ENCODE assay signal across 18 cellular contexts in genomic region chr16:14205666-14206065, GRCh38.
DNase-seq lines count a peak whose midpoint lies in the region; ATAC-seq, FAIRE-seq and TF ChIP-seq lines count a peak whose summit lies in the region.
"Had no signal": no experiment of that assay in that cellular context is flagged by ENCODE, and none has a peak within 500 bp of the region (broad histone marks: within the 10 kb centered on the region; RNA-seq: fewer than 3 reads in every experiment).

No MANE protein-coding gene starts in this region.

- SMC1A ChIA-PET in GM12878 (lab: Charles Lee; ENCODE audit: uncharacterized antibody, unreplicated experiment): interaction anchor here (1.3 kb wide), 1 partner anchor 13 kb away, joined by 3 read pairs; no protein-coding TSS in a partner anchor

- dilution Hi-C loops in IMR-90 (cut with HindIII; ENCODE audit: low sequenced_read_pairs, unreplicated experiment): no loop called here

- H4K5ac ChIP-seq in IMR-90 (ENCODE audit: low read depth, low read length): no peak overlapping the region

- peaks cover 8% of the 10 kb centered on the region for H3K4me1 Mint-ChIP-seq in activated CD8-positive, alpha-beta memory T cell treated with anti-CD3 and anti-CD28 coated beads, Interleukin-2, amount 10 ng/mL, durations not matched to agents 7 days and 5 days

- H2AFZ ChIP-seq in IMR-90 (replicated peaks; ENCODE audit: low read length, poor library complexity) (no peak overlapping the region), GM12878 (ENCODE audit: control insufficient read depth, low read depth, low read length) (no peak overlapping the region), mesenchymal stem cell (ENCODE audit: low read depth, low read length) (no peak overlapping the region)

- H3K36me3 Mint-ChIP-seq in activated CD8-positive, alpha-beta memory T cell treated with anti-CD3 and anti-CD28 coated beads, Interleukin-2, amount 10 ng/mL, durations not matched to agents 7 days and 5 days: no peaks in the 10 kb centered on the region
- H3K36me3 Mint-ChIP-seq: CD14-positive monocyte had no signal

- H4K91ac ChIP-seq in IMR-90 (ENCODE audit: insufficient read depth, low read depth, low read length) (no peak overlapping the region), mesenchymal stem cell (ENCODE audit: low read length) (no peak overlapping the region)

- H3K23ac ChIP-seq in IMR-90 (ENCODE audit: low read depth, low read length): no peak overlapping the region
- H3K23ac ChIP-seq in mesenchymal stem cell (ENCODE audit: low read length in 2 of 2): no peak overlapping the region

- no peak overlapping the region for H2AK9ac ChIP-seq in IMR-90 (replicated peaks; ENCODE audit: low read depth, low read length, poor library complexity)

- H3K14ac ChIP-seq in IMR-90 (replicated peaks; ENCODE audit: low read depth, low read length): no peak overlapping the region
- H3K14ac ChIP-seq in mesenchymal stem cell (ENCODE audit: low read length in 2 of 2): no peak overlapping the region

- H2AK5ac ChIP-seq in IMR-90 (ENCODE audit: low read depth, low read length) (no peak overlapping the region), mesenchymal stem cell (ENCODE audit: low read length, severe bottlenecking) (no peak overlapping the region)

- no peak for TF ChIP-seq CTCF in IMR-90 (conservative IDR thresholded peaks at IDR 0.05; ENCODE audit: low read depth, low read length)
- no peak for TF ChIP-seq CTCF in GM12878 (IDR thresholded peaks at IDR 0.05 in 2 of 3, conservative IDR thresholded peaks at IDR 0.05 in 1 of 3; ENCODE audit: control insufficient read depth in 2 of 3, extremely low read depth in 1 of 3, insufficient read depth in 1 of 3, low read depth in 3 of 3, low read length in 3 of 3)

- H3K27me3 ChIP-seq in IMR-90 (ENCODE audit: control insufficient read depth, insufficient read depth, low read length) (no peaks in the 10 kb centered on the region), GM12878 (replicated peaks in 1 of 2; ENCODE audit: control insufficient read depth in 2 of 2, insufficient read depth in 2 of 2, low read length in 1 of 2) (no peaks in the 10 kb centered on the region), mesenchymal stem cell (ENCODE audit: control insufficient read depth in 1 of 2, insufficient read depth in 1 of 2, low read length in 2 of 2) (no peaks in the 10 kb centered on the region)

- no peak for TF ChIP-seq RAD21 in IMR-90 (IDR thresholded peaks at IDR 0.05; ENCODE audit: low read length)
- TF ChIP-seq RAD21 in GM12878 (IDR thresholded peaks at IDR 0.05; ENCODE audit: insufficient read depth, low read depth, low read length): no peak

- no peak overlapping the region for H3K4me3 Mint-ChIP-seq in activated CD8-positive, alpha-beta memory T cell treated with anti-CD3 and anti-CD28 coated beads, Interleukin-2, amount 10 ng/mL, durations not matched to agents 7 days and 5 days
- H3K4me3 Mint-ChIP-seq: CD14-positive monocyte had no signal

- H3K9ac ChIP-seq in IMR-90 (ENCODE audit: low read depth, low read length) (no peak overlapping the region), GM12878 (ENCODE audit: control insufficient read depth, insufficient read depth, low read length) (no peak overlapping the region), mesenchymal stem cell (ENCODE audit: low read length) (no peak overlapping the region)

- H3K27ac ChIP-seq in IMR-90 (ENCODE audit: insufficient read depth, low read length): no peak overlapping the region
- no peak overlapping the region for H3K27ac ChIP-seq in GM12878 (ENCODE audit: control insufficient read depth, insufficient read depth)
- H3K27ac ChIP-seq in mesenchymal stem cell (ENCODE audit: low read length, poor library complexity, severe bottlenecking): no peak overlapping the region
- H3K27ac ChIP-seq: A549 had no signal

- no peak overlapping the region for H3K4me3 ChIP-seq in IMR-90 (ENCODE audit: insufficient read depth, low read depth, low read length)
- H3K4me3 ChIP-seq in GM12878: no peak overlapping the region
- no peak overlapping the region for H3K4me3 ChIP-seq in mesenchymal stem cell (ENCODE audit: insufficient read depth in 1 of 2, low read depth in 1 of 2, low read length in 2 of 2)
- H3K4me3 ChIP-seq: A549 had no signal

- WGBS in IMR-90 (ENCODE audit: extremely low coverage in 2 of 2, insufficient read length in 1 of 2), 2 experiments: 92% methylated on average over 2 of the region's 3 CpGs; no CpG with 5 or more reads in 1 of the 2 experiments
- 18% methylated on average over 3 of the region's 3 CpGs for WGBS in GM12878 (ENCODE audit: insufficient coverage, insufficient replicate concordance, low lambda C conversion rate, missing lambda C conversion rate)
- WGBS in mesenchymal stem cell: 79% methylated on average over 3 of the region's 3 CpGs

- BruUV-seq in IMR-90 (replicated peaks; lab: Mats Ljungman, UMichigan): no TSS peak
- BruUV-seq in GM12878 (replicated peaks; lab: Mats Ljungman, UMichigan): no TSS peak

- H3K4ac ChIP-seq in IMR-90 (ENCODE audit: low read depth, low read length) (no peak overlapping the region), mesenchymal stem cell (ENCODE audit: low read depth in 1 of 2, low read length in 2 of 2) (no peak overlapping the region)

- no peaks in the 10 kb centered on the region for H3K27me3 Mint-ChIP-seq in activated CD8-positive, alpha-beta memory T cell treated with anti-CD3 and anti-CD28 coated beads, Interleukin-2, amount 10 ng/mL, durations not matched to agents 7 days and 5 days

- no peak overlapping the region for H2BK15ac ChIP-seq in IMR-90 (ENCODE audit: low read depth, low read length)
- no peak overlapping the region for H2BK15ac ChIP-seq in mesenchymal stem cell (ENCODE audit: low read depth, poor library complexity, severe bottlenecking)

- H2BK12ac ChIP-seq in mesenchymal stem cell (ENCODE audit: low read length in 2 of 2): no peak overlapping the region

- H3K36me3 ChIP-seq in IMR-90 (ENCODE audit: control insufficient read depth, insufficient read depth, low read length) (no peaks in the 10 kb centered on the region), GM12878 (ENCODE audit: control insufficient read depth in 2 of 2, insufficient read depth in 2 of 2, low read length in 1 of 2) (no peaks in the 10 kb centered on the region), mesenchymal stem cell (ENCODE audit: control insufficient read depth in 1 of 2, insufficient read depth in 2 of 2, low read depth in 1 of 2, low read length in 2 of 2) (no peaks in the 10 kb centered on the region)

- 0 out of 2 replicates have a peak, but pooled peaks cover 2% of the 10 kb centered on the region for H3K9me1 ChIP-seq in IMR-90 (ENCODE audit: insufficient read depth, low read length)

- H2BK20ac ChIP-seq in IMR-90 (ENCODE audit: low read depth, low read length): no peak overlapping the region

- peak; percentile 23 for ATAC-seq in activated CD8-positive, alpha-beta memory T cell treated with anti-CD3 and anti-CD28 coated beads, Interleukin-2, amount 10 ng/mL, durations not matched to agents 7 days and 5 days
- no peak for ATAC-seq in IMR-90 (ENCODE audit: low read depth)
- ATAC-seq in GM12878: peak; percentile 65
- ATAC-seq: A549, PC-3 had no signal

- H3K4me1 ChIP-seq in IMR-90 (ENCODE audit: control insufficient read depth, insufficient read depth, low read length): no peaks in the 10 kb centered on the region
- H3K4me1 ChIP-seq in GM12878 (ENCODE audit: control insufficient read depth, insufficient read depth, low read length): peaks cover 8% of the 10 kb centered on the region
- H3K4me1 ChIP-seq in mesenchymal stem cell (ENCODE audit: control insufficient read depth, insufficient read depth, low read depth, low read length): no peaks in the 10 kb centered on the region

- intact Hi-C loops in IMR-90 (cut with micrococcal nuclease): no loop called here
- intact Hi-C loops in GM12878 (cut with micrococcal nuclease; ENCODE audit: unreplicated experiment): no loop called here

- H3K4me2 ChIP-seq in IMR-90 (ENCODE audit: low read depth, low read length) (no peak overlapping the region), GM12878 (ENCODE audit: control insufficient read depth, insufficient read depth) (no peak overlapping the region; the same call in 1 of the 2 replicates), mesenchymal stem cell (ENCODE audit: low read length, poor library complexity, severe bottlenecking) (no peak overlapping the region)
- H3K4me2 ChIP-seq: A549 had no signal

- H3K18ac ChIP-seq in IMR-90 (ENCODE audit: low read depth, low read length) (no peak overlapping the region), mesenchymal stem cell (ENCODE audit: low read depth in 1 of 2, low read length in 2 of 2) (no peak overlapping the region)

- in situ Hi-C loops in IMR-90 (cut with MboI; ENCODE audit: low sequenced_read_pairs) (no loop called here), GM12878 (cut with MboI) (no loop called here)

- peak; percentile 44 for FAIRE-seq in GM12878 (lab: Jason Lieb, UNC)
- FAIRE-seq: A549 had no signal

- no peak for TF ChIP-seq EP300 in GM12878 (IDR thresholded peaks at IDR 0.05; ENCODE audit: borderline replicate concordance in 1 of 2, control insufficient read depth in 1 of 2, low read depth in 2 of 2, low read length in 2 of 2)

- no peak overlapping the region for H2BK5ac ChIP-seq in IMR-90 (ENCODE audit: low read depth, low read length, poor library complexity, severe bottlenecking)
- H2BK5ac ChIP-seq in mesenchymal stem cell (ENCODE audit: low read depth, low read length, poor library complexity, severe bottlenecking): no peak overlapping the region

- CTCF ChIA-PET in activated CD8-positive, alpha-beta memory T cell treated with anti-CD3 and anti-CD28 coated beads, Interleukin-2, amount 10 ng/mL, durations not matched to agents 7 days and 5 days (lab: Charles Lee): no interaction called here
- CTCF ChIA-PET in IMR-90 (lab: Yijun Ruan, JAX): no interaction called here
- CTCF ChIA-PET in GM12878 (lab: Yijun Ruan, JAX): no interaction called here

- no peak overlapping the region for H4K8ac ChIP-seq in IMR-90 (ENCODE audit: low read depth in 2 of 2, low read length in 2 of 2)
- H4K8ac ChIP-seq in mesenchymal stem cell (ENCODE audit: low read length): no peak overlapping the region

- no peak overlapping the region for H3K56ac ChIP-seq in IMR-90 (ENCODE audit: extremely low read depth, insufficient read depth, low read length)

- no peaks in the 10 kb centered on the region for H3K9me3 ChIP-seq in IMR-90 (ENCODE audit: control insufficient read depth, insufficient read depth, low read length)
- no peaks in the 10 kb centered on the region for H3K9me3 ChIP-seq in GM12878 (replicated peaks; ENCODE audit: control insufficient read depth, insufficient read depth, low read length)
- H3K9me3 ChIP-seq in mesenchymal stem cell (ENCODE audit: control insufficient read depth, low read length): no peaks in the 10 kb centered on the region
- H3K9me3 ChIP-seq: A549, Caco-2 had no signal

- no peak overlapping the region for H2BK120ac ChIP-seq in IMR-90 (ENCODE audit: low read depth, low read length)
- no peak overlapping the region for H2BK120ac ChIP-seq in mesenchymal stem cell (ENCODE audit: low read depth, low read length)

- no peak overlapping the region for H3K27ac Mint-ChIP-seq in activated CD8-positive, alpha-beta memory T cell treated with anti-CD3 and anti-CD28 coated beads, Interleukin-2, amount 10 ng/mL, durations not matched to agents 7 days and 5 days
- H3K27ac Mint-ChIP-seq: CD14-positive monocyte had no signal

- H3K9me3 Mint-ChIP-seq in activated CD8-positive, alpha-beta memory T cell treated with anti-CD3 and anti-CD28 coated beads, Interleukin-2, amount 10 ng/mL, durations not matched to agents 7 days and 5 days (ENCODE audit: low read depth): no peaks in the 10 kb centered on the region
- H3K9me3 Mint-ChIP-seq: CD14-positive monocyte had no signal

- no peak for DNase-seq in activated CD8-positive, alpha-beta memory T cell treated with anti-CD3 and anti-CD28 coated beads, Interleukin-2, amount 10 ng/mL, durations not matched to agents 7 days and 5 days
- DNase-seq in activated CD8-positive, alpha-beta memory T cell treated with anti-CD3 and anti-CD28 coated beads, Interleukin-2, amount 50 U/mL, for 48 hours: no peak
- peak; percentile 6 for DNase-seq in IMR-90
- DNase-seq in GM12878 (ENCODE audit: low read depth, low spot score): no peak
- DNase-seq in mesenchymal stem cell: peak; percentile 72
- no peak for DNase-seq in A172 (ENCODE audit: low spot score)
- DNase-seq in NCI-H2171 (lab: John Stamatoyannopoulos, UW): no peak
- DNase-seq in COLO829 (ENCODE audit: low spot score): no peak
- DNase-seq: Caco-2, HCEC 1CT, NCI-H1048, NCI-H146, NCI-H2081 treated with DMSO at 0.1 percent for 48 hours, NCI-H226, NCI-H526, PC-3 had no signal

- TF ChIP-seq POLR2A in IMR-90 (IDR thresholded peaks at IDR 0.05; ENCODE audit: low read depth, low read length): no peak
- TF ChIP-seq POLR2A in GM12878 (IDR thresholded peaks at IDR 0.05; ENCODE audit: low read depth, low read length): no peak

- H3K79me2 ChIP-seq in GM12878 (ENCODE audit: control insufficient read depth, insufficient read depth, low read length): no peaks in the 10 kb centered on the region

- H3K79me1 ChIP-seq in IMR-90 (ENCODE audit: low read depth in 1 of 2, low read length in 2 of 2) (peaks cover 3 to 6% of the 10 kb centered on the region in 2 experiments; a peak in 1 of 4 replicates), mesenchymal stem cell (replicated peaks; ENCODE audit: low read length, poor library complexity, severe bottlenecking) (peaks cover 17% of the 10 kb centered on the region)

- RAD21 ChIA-PET in GM12878 (lab: Charles Lee; ENCODE audit: unreplicated experiment): no interaction called here

- H4K20me1 ChIP-seq in IMR-90 (ENCODE audit: insufficient read depth, low read length) (no peaks in the 10 kb centered on the region), GM12878 (ENCODE audit: control insufficient read depth, insufficient read depth) (no peaks in the 10 kb centered on the region)

- POLR2A ChIA-PET in IMR-90 (lab: Charles Lee; ENCODE audit: unreplicated experiment) (no interaction called here), GM12878 (lab: Charles Lee) (interaction anchor here (0.6 kb wide), 1 partner anchor 137 kb away, joined by 3 read pairs; no protein-coding TSS in a partner anchor)

Comparison
In these comparisons a context has a peak if more than half of its experiments do, and no peak if none do; other contexts are left out.
1. DNase-seq: peak in IMR-90 (single experiment) and mesenchymal stem cell (single experiment); none in activated CD8-positive, alpha-beta memory T cell treated with anti-CD3 and anti-CD28 coated beads, Interleukin-2, amount 10 ng/mL, durations not matched to agents 7 days and 5 days (single experiment), activated CD8-positive, alpha-beta memory T cell treated with anti-CD3 and anti-CD28 coated beads, Interleukin-2, amount 50 U/mL, for 48 hours (single experiment), GM12878 (single experiment), A172 (single experiment), NCI-H2171 (single experiment) and COLO829 (single experiment).